Comparison of ENCODE assay signal across 37 cellular contexts in genomic region chr18:74880706-74881289, GRCh38.
"Had no signal": no experiment of that assay in that cellular context is flagged by ENCODE, and none has a peak within 500 bp of the region (broad histone marks: within the 10 kb centered on the region; RNA-seq: fewer than 3 reads in every experiment).

No MANE protein-coding gene starts in this region.

- H3K9me3 ChIP-seq: MG63, SJCRH30 had no signal

- H3K27ac ChIP-seq: brain microvascular endothelial cell, SJCRH30, VCaP had no signal

- H3K4me3 Mint-ChIP-seq: activated CD4-positive, alpha-beta memory T cell treated with anti-CD3 and anti-CD28 coated beads, Interleukin-2, amount 10 ng/mL, durations not matched to agents 7 days and 5 days; activated CD8-positive, alpha-beta memory T cell treated with anti-CD3 and anti-CD28 coated beads, Interleukin-2, amount 10 ng/mL, durations not matched to agents 7 days and 5 days; activated naive CD8-positive, alpha-beta T cell treated with anti-CD3 and anti-CD28 coated beads for 36 hours; activated T-cell treated with anti-CD3 and anti-CD28 coated beads, Interleukin-2, amount 50 U/mL, for 72 hours; activated T-helper 17 cell treated with anti-CD3 and anti-CD28 coated beads, Interleukin-2, amount 50 U/mL, for 72 hours had no signal

- H3K4me1 ChIP-seq: SJCRH30 had no signal

- H3K36me3 ChIP-seq: MG63, SJCRH30 had no signal

- H3K9me3 Mint-ChIP-seq: activated CD4-positive, alpha-beta memory T cell treated with anti-CD3 and anti-CD28 coated beads, Interleukin-2, amount 10 ng/mL, durations not matched to agents 7 days and 5 days; activated naive CD8-positive, alpha-beta T cell treated with anti-CD3 and anti-CD28 coated beads for 36 hours; activated T-cell treated with anti-CD3 and anti-CD28 coated beads, Interleukin-2, amount 50 U/mL, for 72 hours; activated T-helper 17 cell treated with anti-CD3 and anti-CD28 coated beads, Interleukin-2, amount 50 U/mL, for 72 hours had no signal

- H3K4me3 ChIP-seq: MG63, SJCRH30 had no signal

- H3K27me3 ChIP-seq: brain microvascular endothelial cell, MG63, SJCRH30 had no signal

- H3K27me3 Mint-ChIP-seq: activated CD4-positive, alpha-beta memory T cell treated with anti-CD3 and anti-CD28 coated beads, Interleukin-2, amount 10 ng/mL, durations not matched to agents 7 days and 5 days; activated CD8-positive, alpha-beta memory T cell treated with anti-CD3 and anti-CD28 coated beads, Interleukin-2, amount 10 ng/mL, durations not matched to agents 7 days and 5 days; activated naive CD8-positive, alpha-beta T cell treated with anti-CD3 and anti-CD28 coated beads for 36 hours; activated T-helper 17 cell treated with anti-CD3 and anti-CD28 coated beads, Interleukin-2, amount 50 U/mL, for 72 hours had no signal

- DNase-seq: activated CD4-positive, alpha-beta memory T cell treated with anti-CD3 and anti-CD28 coated beads, Interleukin-2, amount 10 ng/mL, durations not matched to agents 7 days and 5 days; activated CD4-positive, alpha-beta T cell treated with anti-CD3 and anti-CD28 coated beads for 1 hour; activated CD4-positive, alpha-beta T cell treated with anti-CD3 and anti-CD28 coated beads for 48 hours; activated CD4-positive, CD25-positive, alpha-beta regulatory T cell; activated CD8-positive, alpha-beta memory T cell treated with anti-CD3 and anti-CD28 coated beads for 24 hours; activated CD8-positive, alpha-beta memory T cell treated with anti-CD3 and anti-CD28 coated beads, Interleukin-2, amount 10 ng/mL, durations not matched to agents 7 days and 5 days; activated CD8-positive, alpha-beta memory T cell treated with anti-CD3 and anti-CD28 coated beads, Interleukin-2, amount 50 U/mL, for 48 hours; activated effector memory CD4-positive, alpha-beta T cell treated with anti-CD3 and anti-CD28 coated beads, Interleukin-2, amount 50 U/mL, for 16 hours; activated naive CD4-positive, alpha-beta T cell; activated naive CD4-positive, alpha-beta T cell treated with anti-CD3 and anti-CD28 coated beads, Interleukin-2, amount 50 U/mL, for 16 hours; activated naive CD8-positive, alpha-beta T cell treated with anti-CD3 and anti-CD28 coated beads for 36 hours; activated T-cell treated with anti-CD3 and anti-CD28 coated beads, Interleukin-2, amount 50 U/mL, for 72 hours; amniotic stem cell; aorta; brain microvascular endothelial cell; central memory CD4-positive, alpha-beta T cell; Kasumi-1; KG1; MG63; NCI-H1048; NCI-H1105 treated with DMSO at 0.1 percent for 48 hours; NCI-H1436; NCI-H1694; NCI-H1930; NCI-H2081 treated with DMSO at 0.1 percent for 48 hours; NCI-H226; NCI-H446 treated with DMSO at 0.1 percent for 48 hours; NCI-H524 treated with DMSO at 0.1 percent for 48 hours; SHP77; SJCRH30; SW 1271; T-helper 1 cell; T-helper 2 cell; T-helper 9 cell had no signal

- H3K4me1 Mint-ChIP-seq: activated CD4-positive, alpha-beta memory T cell treated with anti-CD3 and anti-CD28 coated beads, Interleukin-2, amount 10 ng/mL, durations not matched to agents 7 days and 5 days; activated CD8-positive, alpha-beta memory T cell treated with anti-CD3 and anti-CD28 coated beads, Interleukin-2, amount 10 ng/mL, durations not matched to agents 7 days and 5 days; activated naive CD8-positive, alpha-beta T cell treated with anti-CD3 and anti-CD28 coated beads for 36 hours; activated T-helper 17 cell treated with anti-CD3 and anti-CD28 coated beads, Interleukin-2, amount 50 U/mL, for 72 hours had no signal

- ATAC-seq: activated CD8-positive, alpha-beta memory T cell treated with anti-CD3 and anti-CD28 coated beads, Interleukin-2, amount 10 ng/mL, durations not matched to agents 7 days and 5 days; activated T-cell treated with anti-CD3 and anti-CD28 coated beads, Interleukin-2, amount 50 U/mL, for 72 hours; activated T-helper 17 cell treated with anti-CD3 and anti-CD28 coated beads, Interleukin-2, amount 50 U/mL, for 72 hours; Panc1 had no signal

- H3K27ac Mint-ChIP-seq: activated CD4-positive, alpha-beta memory T cell treated with anti-CD3 and anti-CD28 coated beads, Interleukin-2, amount 10 ng/mL, durations not matched to agents 7 days and 5 days; activated CD8-positive, alpha-beta memory T cell treated with anti-CD3 and anti-CD28 coated beads, Interleukin-2, amount 10 ng/mL, durations not matched to agents 7 days and 5 days; activated naive CD8-positive, alpha-beta T cell treated with anti-CD3 and anti-CD28 coated beads for 36 hours; activated T-cell treated with anti-CD3 and anti-CD28 coated beads, Interleukin-2, amount 50 U/mL, for 72 hours; activated T-helper 17 cell treated with anti-CD3 and anti-CD28 coated beads, Interleukin-2, amount 50 U/mL, for 72 hours had no signal
